In the genomic region with DNA sequence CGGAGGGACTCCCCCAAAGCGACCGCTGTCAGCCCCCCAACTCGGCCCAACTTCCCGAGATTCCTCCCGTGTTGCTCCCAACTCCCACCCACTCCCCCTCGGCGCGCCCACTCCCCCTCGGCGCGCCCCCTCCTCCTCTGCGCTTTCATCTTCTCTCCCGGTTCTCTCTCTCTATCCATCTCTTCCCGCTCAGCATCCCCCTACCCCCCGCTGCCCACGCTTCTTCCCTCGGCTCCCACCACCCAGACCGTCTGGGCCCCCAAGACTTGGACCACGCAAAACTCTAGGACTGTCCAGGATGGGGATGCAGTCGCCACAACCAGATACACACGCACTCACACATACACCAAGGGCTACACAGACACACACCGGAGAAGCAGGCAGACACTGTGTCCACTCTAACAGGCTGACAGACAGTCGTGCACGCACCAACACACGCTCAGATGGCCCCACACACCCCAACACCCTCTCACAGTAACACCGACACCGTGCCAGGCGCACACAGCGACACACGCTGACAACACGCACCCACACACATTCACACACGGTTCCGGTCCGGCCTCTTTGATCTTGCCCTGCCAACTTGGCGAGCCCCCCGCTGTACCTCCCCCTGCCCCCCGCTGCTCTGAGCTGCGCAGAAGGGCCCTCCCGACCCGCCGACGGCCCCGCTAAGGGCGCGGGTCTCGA, we compare ENCODE assay signal across 1 cellular context.
TF ChIP-seq lines count a peak whose summit lies in the region.

No MANE protein-coding gene starts in this region.

TF ChIP-seq in HEK293, 187 proteins besides CTCF, POLR2A, EP300 and RAD21 (continued from another document):
- TF ChIP-seq ZNF488 (tag by site-specific recombination; IDR thresholded peaks at IDR 0.05) (no peak), ZNF391 (tag by site-specific recombination; IDR thresholded peaks at IDR 0.05; ENCODE audit: borderline replicate concordance, low read depth) (peak; percentile 32; the same call in 1 of the 2 replicates), ZNF146 (tag by site-specific recombination; IDR thresholded peaks at IDR 0.05) (no peak), KLF8 (tag by site-specific recombination; IDR thresholded peaks at IDR 0.05) (no peak)
- TF ChIP-seq, protein P1, sequence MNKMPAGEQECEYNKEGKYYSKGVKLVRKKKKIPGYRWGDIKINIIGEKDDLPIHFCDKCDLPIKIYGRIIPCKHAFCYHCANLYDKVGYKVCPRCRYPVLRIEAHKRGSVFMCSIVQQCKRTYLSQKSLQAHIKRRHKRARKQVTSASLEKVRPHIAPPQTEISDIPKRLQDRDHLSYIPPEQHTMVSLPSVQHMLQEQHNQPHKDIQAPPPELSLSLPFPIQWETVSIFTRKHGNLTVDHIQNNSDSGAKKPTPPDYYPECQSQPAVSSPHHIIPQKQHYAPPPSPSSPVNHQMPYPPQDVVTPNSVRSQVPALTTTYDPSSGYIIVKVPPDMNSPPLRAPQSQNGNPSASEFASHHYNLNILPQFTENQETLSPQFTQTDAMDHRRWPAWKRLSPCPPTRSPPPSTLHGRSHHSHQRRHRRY (tag by site-specific recombination; IDR thresholded peaks at IDR 0.05), result 0 out of 2 replicates have a peak, but pooled peaks have one; percentile 55
